Comparison of ENCODE assay signal across 8 cellular contexts in genomic region chr18:12911025-12911927, GRCh38. TPM values are rescaled to one million over a fixed set of nuclear protein-coding genes. Genes with fewer than 3 reads are reported as not detected.
DNase-seq lines count a peak whose midpoint lies in the region; ATAC-seq, FAIRE-seq and TF ChIP-seq lines count a peak whose summit lies in the region.

No MANE protein-coding gene starts in this region.

- intact Hi-C loops in left colon (cut with DNase I, micrococcal nuclease) = no loop called here

- H3K27me3 ChIP-seq in Peyer's patch = no peaks in the 10 kb centered on the region

- H3K9me3 ChIP-seq in Peyer's patch = no peaks in the 10 kb centered on the region

- no peak for TF ChIP-seq CTCF in Peyer's patch (IDR thresholded peaks at IDR 0.05)
- TF ChIP-seq CTCF in D721Med (IDR thresholded peaks at IDR 0.05; ENCODE audit: insufficient read depth, missing control alignments) = no peak

- peak; percentile 75 for ATAC-seq in left colon

- H3K36me3 ChIP-seq in Peyer's patch = no peaks in the 10 kb centered on the region

- DNase-seq in Peyer's patch (peak in 2 of 3 donors; percentile 24 to 54), left colon (peak in 1 of 2 donors; percentile 40), HUDEP-2 (lab: John Stamatoyannopoulos, UW; ENCODE audit: unreplicated experiment in 76 of 76) (no peak), D721Med (ENCODE audit: insufficient read length, low spot score) (no peak), DMS 273 treated with DMSO at 0.1 percent for 48 hours (lab: John Stamatoyannopoulos, UW) (no peak), HPDE6-E6E7 (ENCODE audit: extremely low spot score) (no peak)
- DNase-seq in activated naive CD8-positive, alpha-beta T cell treated with anti-CD3 and anti-CD28 coated beads, Interleukin-2, amount 50 U/mL, for 16 hours (ENCODE audit: low read depth, low spot score) = peak; percentile 15
- DNase-seq in stimulated activated CD4-positive, alpha-beta T cell treated with anti-CD3 and anti-CD28 coated beads, TNF-alpha, amount 100 ng/mL, for 48 hours (ENCODE audit: low read depth in 3 of 3) = peak; percentile 19 to 52 (median 21)

- peak overlapping the region; percentile 29 to 52 (median 42) for H3K4me3 ChIP-seq in Peyer's patch

- no peak for TF ChIP-seq POLR2A in Peyer's patch (IDR thresholded peaks at IDR 0.05)

- H3K4me1 ChIP-seq in Peyer's patch = peaks cover 0 to 8% (median 0%) of the 10 kb centered on the region in 4 donors

- no peak for FAIRE-seq in D721Med (lab: Jason Lieb, UNC)

- peak overlapping the region in 1 of 4 donors; percentile 52 for H3K27ac ChIP-seq in Peyer's patch

RNA-seq across cellular contexts. Expression of gene PTPN2, which starts 27.2 kb away (rescaled TPM):
- 10 to 100 TPM; 28.9 to 43.7 (median 29.3) TPM for total RNA-seq in Peyer's patch
- total RNA-seq in left colon = 10 to 100 TPM; 34.0 to 35.4 TPM

RNA-seq across cellular contexts. Expression of gene SEH1L, which starts 36.5 kb away (rescaled TPM):
- total RNA-seq in Peyer's patch (10 to 100 TPM; 18.6 to 38.0 (median 25.3) TPM), left colon (10 to 100 TPM; 31.3 to 44.1 TPM)

Comparison
In these comparisons a context has a peak if more than half of its experiments do, and no peak if none do; other contexts are left out.
1. DNase-seq: peak in Peyer's patch (2 of 3), activated naive CD8-positive, alpha-beta T cell treated with anti-CD3 and anti-CD28 coated beads, Interleukin-2, amount 50 U/mL, for 16 hours (single experiment) and stimulated activated CD4-positive, alpha-beta T cell treated with anti-CD3 and anti-CD28 coated beads, TNF-alpha, amount 100 ng/mL, for 48 hours (3 of 3); none in HUDEP-2 (0 of 76), D721Med (single experiment), DMS 273 treated with DMSO at 0.1 percent for 48 hours (single experiment) and HPDE6-E6E7 (single experiment).